ENCODE assay signal across 17 cellular contexts in the genomic region with DNA sequence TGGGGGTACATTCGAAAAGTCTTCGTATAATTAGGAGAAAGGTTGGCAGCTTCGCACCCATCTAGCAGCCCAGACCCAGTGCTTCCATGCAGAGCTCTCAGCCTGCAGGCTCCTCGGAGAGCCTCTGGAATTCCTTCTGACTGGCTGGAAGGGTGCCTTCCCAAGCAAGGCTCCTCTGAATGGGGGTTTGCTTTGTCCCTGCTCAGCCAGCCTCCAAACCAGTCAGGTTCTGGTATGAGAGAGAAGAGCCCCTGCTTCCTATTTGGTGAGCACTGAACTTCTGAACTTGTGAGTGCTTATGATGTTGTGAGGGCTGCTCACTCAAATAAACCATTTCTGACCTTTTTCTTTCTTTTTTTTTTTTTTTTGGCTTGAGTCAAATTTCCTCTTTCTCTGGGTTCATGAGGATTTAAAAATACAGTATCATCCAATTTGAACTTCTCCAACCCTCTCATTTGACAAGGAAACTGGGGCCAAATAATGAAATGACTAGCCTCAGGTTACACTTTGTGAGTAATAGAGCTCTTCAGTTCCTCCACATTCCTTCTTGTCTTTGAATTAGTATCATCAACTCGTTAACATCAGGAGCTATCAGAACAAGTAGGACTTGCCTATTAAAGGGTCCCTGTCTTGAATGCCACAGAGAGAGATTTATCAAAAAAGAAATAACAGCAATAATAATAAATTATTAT. TPM values are rescaled to one million over a fixed set of nuclear protein-coding genes. Genes with fewer than 3 reads are reported as not detected.
DNase-seq lines count a peak whose midpoint lies in the region; ATAC-seq and TF ChIP-seq lines count a peak whose summit lies in the region.
"Had no signal": no experiment of that assay in that cellular context is flagged by ENCODE, and none has a peak within 500 bp of the region (broad histone marks: within the 10 kb centered on the region; RNA-seq: fewer than 3 reads in every experiment).

No MANE protein-coding gene starts in this region.

- H3K4me2 ChIP-seq in fibroblast of lung (ENCODE audit: extremely low read depth, insufficient read depth, low read length), result no peak overlapping the region
- H3K4me2 ChIP-seq: hepatocyte had no signal

- H3K27me3 Mint-ChIP-seq in MCF 10A (ENCODE audit: insufficient read depth, unreplicated experiment), result no peaks in the 10 kb centered on the region
- peaks cover 9% of the 10 kb centered on the region for H3K27me3 Mint-ChIP-seq in stimulated activated memory B cell treated with anti-CD40 and anti-IgM and Interleukin-4, amounts not matched to agents 10 μg/mL and 1 μg/mL and 100 μg/mL, for 72 hours
- H3K27me3 Mint-ChIP-seq: natural killer cell treated with Interleukin-12 subunit alpha and Interleukin-12 subunit beta and Interleukin-15 and Interleukin-18, amount 100 ng/mL, for 72 hours had no signal

- TF ChIP-seq POLR2A in breast epithelium (IDR thresholded peaks at IDR 0.05), result no peak

- H3K9me3 ChIP-seq in breast epithelium (no peaks in the 10 kb centered on the region), fibroblast of lung (ENCODE audit: control insufficient read depth, insufficient read depth, low read depth, low read length) (no peaks in the 10 kb centered on the region)
- H3K9me3 ChIP-seq: esophagus squamous epithelium, SJSA1 had no signal

- H4K20me1 ChIP-seq in fibroblast of lung (ENCODE audit: control insufficient read depth, extremely low read depth, insufficient read depth, low read length), result no peaks in the 10 kb centered on the region

- no peaks in the 10 kb centered on the region for H3K36me3 ChIP-seq in breast epithelium
- no peaks in the 10 kb centered on the region for H3K36me3 ChIP-seq in fibroblast of lung (ENCODE audit: control insufficient read depth, insufficient read depth, low read length)
- H3K36me3 ChIP-seq: esophagus squamous epithelium, SJSA1 had no signal

- H3K27me3 ChIP-seq in breast epithelium (no peaks in the 10 kb centered on the region), fibroblast of lung (ENCODE audit: control insufficient read depth, insufficient read depth, low read length) (no peaks in the 10 kb centered on the region)
- H3K27me3 ChIP-seq: esophagus squamous epithelium, hepatocyte, SJSA1 had no signal

- no peak overlapping the region for H3K4me3 Mint-ChIP-seq in MCF 10A (ENCODE audit: unreplicated experiment)
- H3K4me3 Mint-ChIP-seq in stimulated activated memory B cell treated with anti-CD40 and anti-IgM and Interleukin-4, amounts not matched to agents 10 μg/mL and 1 μg/mL and 100 μg/mL, for 72 hours, result no peak overlapping the region
- H3K4me3 Mint-ChIP-seq: natural killer cell treated with Interleukin-12 subunit alpha and Interleukin-12 subunit beta and Interleukin-15 and Interleukin-18, amount 100 ng/mL, for 72 hours had no signal

- ATAC-seq in stimulated activated memory B cell treated with anti-CD40 and anti-IgM and Interleukin-4, amounts not matched to agents 10 μg/mL and 1 μg/mL and 100 μg/mL, for 72 hours, result peak; percentile 61
- ATAC-seq: left ventricle myocardium superior; natural killer cell treated with Interleukin-12 subunit alpha and Interleukin-12 subunit beta and Interleukin-15 and Interleukin-18, amount 100 ng/mL, for 72 hours had no signal

- intact Hi-C loops in MCF 10A (cut with micrococcal nuclease), result no loop called here
- intact Hi-C loops in breast epithelium (cut with DNase I; ENCODE audit: low total_unique reads), result no loop called here

- no peak overlapping the region for H3K27ac Mint-ChIP-seq in MCF 10A (ENCODE audit: low read depth, unreplicated experiment)
- H3K27ac Mint-ChIP-seq in stimulated activated memory B cell treated with anti-CD40 and anti-IgM and Interleukin-4, amounts not matched to agents 10 μg/mL and 1 μg/mL and 100 μg/mL, for 72 hours, result no peak overlapping the region
- H3K27ac Mint-ChIP-seq: natural killer cell treated with Interleukin-12 subunit alpha and Interleukin-12 subunit beta and Interleukin-15 and Interleukin-18, amount 100 ng/mL, for 72 hours had no signal

- DNase-seq in MCF 10A (ENCODE audit: unreplicated experiment) (peak; percentile 5), breast epithelium (ENCODE audit: low spot score in 2 of 2) (no peak), RPMI7951 (ENCODE audit: low read depth) (peak; percentile 30), fibroblast of lung (ENCODE audit: low read depth in 2 of 2) (peak; percentile 12 to 58), mesenteric fat pad (ENCODE audit: low spot score) (no peak), HUDEP-2 (lab: John Stamatoyannopoulos, UW; ENCODE audit: unreplicated experiment in 76 of 76) (no peak)
- no peak for DNase-seq in stimulated activated naive CD4-positive, alpha-beta T cell (lab: John Stamatoyannopoulos, UW)
- DNase-seq: ACHN, esophagus squamous epithelium, left ventricle myocardium superior, NCI-H1417, NCI-H446 had no signal

- peaks cover 17% of the 10 kb centered on the region for H3K4me1 Mint-ChIP-seq in MCF 10A (ENCODE audit: insufficient read depth, unreplicated experiment)
- H3K4me1 Mint-ChIP-seq in stimulated activated memory B cell treated with anti-CD40 and anti-IgM and Interleukin-4, amounts not matched to agents 10 μg/mL and 1 μg/mL and 100 μg/mL, for 72 hours, result peaks cover 4% of the 10 kb centered on the region

- TF ChIP-seq CTCF in MCF 10A (IDR thresholded peaks at IDR 0.05; ENCODE audit: unreplicated experiment) (no peak), breast epithelium (IDR thresholded peaks at IDR 0.05) (no peak), fibroblast of lung (conservative IDR thresholded peaks at IDR 0.05 in 1 of 2, IDR thresholded peaks at IDR 0.05 in 1 of 2; ENCODE audit: low read depth in 1 of 2, low read length in 2 of 2) (no peak)

- POLR2A ChIA-PET in MCF 10A (lab: Yijun Ruan, JAX), result no interaction called here

- H3K79me2 ChIP-seq in fibroblast of lung (ENCODE audit: control insufficient read depth, insufficient read depth, low read length), result no peaks in the 10 kb centered on the region
- H3K79me2 ChIP-seq: hepatocyte had no signal

- CTCF ChIA-PET in MCF 10A (lab: Yijun Ruan, JAX), result no interaction called here

- H3K36me3 Mint-ChIP-seq in MCF 10A (ENCODE audit: insufficient read depth, unreplicated experiment), result no peaks in the 10 kb centered on the region
- H3K36me3 Mint-ChIP-seq in stimulated activated memory B cell treated with anti-CD40 and anti-IgM and Interleukin-4, amounts not matched to agents 10 μg/mL and 1 μg/mL and 100 μg/mL, for 72 hours, result no peaks in the 10 kb centered on the region
- H3K36me3 Mint-ChIP-seq: natural killer cell treated with Interleukin-12 subunit alpha and Interleukin-12 subunit beta and Interleukin-15 and Interleukin-18, amount 100 ng/mL, for 72 hours had no signal

- no peaks in the 10 kb centered on the region for H3K4me1 ChIP-seq in breast epithelium
- no peaks in the 10 kb centered on the region for H3K4me1 ChIP-seq in fibroblast of lung (ENCODE audit: control insufficient read depth, extremely low read depth, insufficient read depth, low read length)
- H3K4me1 ChIP-seq: esophagus squamous epithelium, SJSA1 had no signal

- H3K4me3 ChIP-seq in breast epithelium, result no peak overlapping the region
- no peak overlapping the region for H3K4me3 ChIP-seq in fibroblast of lung (replicated peaks in 1 of 4; ENCODE audit: control extremely low read depth in 1 of 4, insufficient read depth in 1 of 4, low read depth in 3 of 4, low read length in 4 of 4)
- H3K4me3 ChIP-seq: esophagus squamous epithelium, hepatocyte, SJSA1 had no signal

- H3K9me3 Mint-ChIP-seq in MCF 10A (ENCODE audit: unreplicated experiment), result no peaks in the 10 kb centered on the region
- H3K9me3 Mint-ChIP-seq in stimulated activated memory B cell treated with anti-CD40 and anti-IgM and Interleukin-4, amounts not matched to agents 10 μg/mL and 1 μg/mL and 100 μg/mL, for 72 hours, result peaks cover 6% of the 10 kb centered on the region
- H3K9me3 Mint-ChIP-seq: natural killer cell treated with Interleukin-12 subunit alpha and Interleukin-12 subunit beta and Interleukin-15 and Interleukin-18, amount 100 ng/mL, for 72 hours had no signal

- no TSS peak for BruUV-seq in MCF 10A (replicated peaks; lab: Mats Ljungman, UMichigan)

- H2AFZ ChIP-seq in fibroblast of lung (ENCODE audit: low read length), result no peak overlapping the region
- H2AFZ ChIP-seq: hepatocyte had no signal

- no peak overlapping the region for H3K9ac ChIP-seq in fibroblast of lung (ENCODE audit: insufficient read depth, low read length)

- H3K27ac ChIP-seq in breast epithelium, result no peak overlapping the region
- H3K27ac ChIP-seq in fibroblast of lung (ENCODE audit: insufficient read depth, low read length), result no peak overlapping the region
- H3K27ac ChIP-seq: esophagus squamous epithelium, hepatocyte, SJSA1 had no signal

RNA-seq across cellular contexts. Expression of a gene that starts 39.6 kb away (rescaled TPM):
- total RNA-seq in MCF 10A (2022) (0.27 TPM in 1 of 2 replicates, not detected in the other), breast epithelium (1 to 10 TPM in 1 of 3 donors, under 1 TPM in 2; 0.80 to 1.5 (median 0.98) TPM), fibroblast of lung (under 0.01 TPM in 1 of 2 replicates, not detected in the other), mesenteric fat pad (0.51 TPM)
- total RNA-seq in RPMI7951 (2014; rRNA removed; shearing (Covaris generic)), result 0.12 and 0.20 TPM in 2 replicates
- 0.06 and 0.10 TPM in 2 replicates for polyA plus RNA-seq in fibroblast of lung
- polyA plus RNA-seq in fibroblast of lung (2012), result 0.06 TPM in 2 replicates
- polyA minus RNA-seq in fibroblast of lung (ENCODE audit: low replicate concordance), result not detected in 2 replicates
- total RNA-seq: dermis microvascular lymphatic vessel endothelial cell, SJSA1 had no signal
- polyA plus RNA-seq: hepatocyte had no signal

Comparison
In these comparisons a context has a peak if more than half of its experiments do, and no peak if none do; other contexts are left out.
1. DNase-seq: peak in MCF 10A (single experiment), RPMI7951 (single experiment) and fibroblast of lung (2 of 2); none in breast epithelium (0 of 2), stimulated activated naive CD4-positive, alpha-beta T cell (0 of 6), mesenteric fat pad (single experiment) and HUDEP-2 (0 of 76).